ENCODE assay signal across 1 cellular context in genomic region chr1:236795035-236795756, GRCh38.
TF ChIP-seq lines count a peak whose summit lies in the region.

TSS of gene MTR (plus strand) at chr1:236795292. CDS start at chr1:236795704, 412 bp downstream.

TF ChIP-seq in K562, 482 proteins besides CTCF, POLR2A, EP300 and RAD21 (continued from another document and continues in another):
- TF ChIP-seq AFF1 (IDR thresholded peaks at IDR 0.05; ENCODE audit: low read depth in 1 of 2, partially characterized antibody in 2 of 2) (peak in 1 of 2 experiments; percentile 88), ELF2 (CRISPR knock-in tag; IDR thresholded peaks at IDR 0.05) (no peak; the same call in 1 of the 2 replicates), CREB3 (tag; conservative IDR thresholded peaks at IDR 0.05; ENCODE audit: low read depth) (no peak), ZNF79 (CRISPR knock-in tag; IDR thresholded peaks at IDR 0.05; ENCODE audit: low read depth) (peak; percentile 51; the same call in 1 of the 2 replicates), ZBTB9 (CRISPR knock-in tag; IDR thresholded peaks at IDR 0.05) (peak; percentile 74), NR2C1 (IDR thresholded peaks at IDR 0.05) (no peak), NR2C1 (tag; IDR thresholded peaks at IDR 0.05) (peak; percentile 92), STAG1 (CRISPR knock-in tag; IDR thresholded peaks at IDR 0.05; ENCODE audit: borderline replicate concordance) (peak; percentile 63; the same call in 1 of the 2 replicates), ZNF12 (CRISPR knock-in tag; IDR thresholded peaks at IDR 0.05) (peak; percentile 65; the same call in 1 of the 2 replicates), TGIF2 (CRISPR knock-in tag; IDR thresholded peaks at IDR 0.05) (peak; percentile 94; the same call in 1 of the 2 replicates), ETS2 (tag; IDR thresholded peaks at IDR 0.05; ENCODE audit: borderline replicate concordance, poor library complexity, severe bottlenecking) (no peak), EZH2 (IDR thresholded peaks at IDR 0.05; ENCODE audit: borderline replicate concordance, low read depth, low read length) (no peak), SIN3B (IDR thresholded peaks at IDR 0.05; ENCODE audit: low read depth) (peak; percentile 37), SMAD3 (CRISPR knock-in tag; conservative IDR thresholded peaks at IDR 0.05) (0 out of 2 replicates have a peak, but pooled peaks have one; percentile 8), RBM34 (IDR thresholded peaks at IDR 0.05; ENCODE audit: borderline replicate concordance, insufficient read depth, low read length) (no peak), PHTF2 (CRISPR knock-in tag; IDR thresholded peaks at IDR 0.05) (no peak), MAFF (IDR thresholded peaks at IDR 0.05; ENCODE audit: low read length) (peak; percentile 4; the same call in 1 of the 2 replicates), CBX3 (IDR thresholded peaks at IDR 0.05; ENCODE audit: borderline replicate concordance in 1 of 2, low read length in 2 of 2) (no peak; a peak in 1 of 3 replicates), SIN3A (IDR thresholded peaks at IDR 0.05; ENCODE audit: borderline replicate concordance in 2 of 2, control insufficient read depth in 1 of 2, low read depth in 2 of 2, low read length in 2 of 2) (peak; percentile 68 to 77; a peak in 2 of 4 replicates), PCBP1 (IDR thresholded peaks at IDR 0.05; ENCODE audit: low read depth, low read length, poor library complexity, severe bottlenecking) (peak; percentile 64), MBD1 (CRISPR knock-in tag; IDR thresholded peaks at IDR 0.05) (no peak), RNF2 (IDR thresholded peaks at IDR 0.05) (peak; percentile 61), MED1 (CRISPR knock-in tag; IDR thresholded peaks at IDR 0.05; ENCODE audit: borderline replicate concordance) (no peak), POLR2B (IDR thresholded peaks at IDR 0.05; ENCODE audit: low read depth, partially characterized antibody) (peak; percentile 86), NKRF (IDR thresholded peaks at IDR 0.05; ENCODE audit: borderline replicate concordance) (peak; percentile 97), ZNF507 (tag; conservative IDR thresholded peaks at IDR 0.05) (no peak), KHSRP (IDR thresholded peaks at IDR 0.05) (no peak), ZNF232 (CRISPR knock-in tag; IDR thresholded peaks at IDR 0.05) (peak; percentile 82; the same call in 1 of the 2 replicates), ZNF551 (CRISPR knock-in tag; IDR thresholded peaks at IDR 0.05) (no peak), ZNF586 (CRISPR knock-in tag; conservative IDR thresholded peaks at IDR 0.05) (no peak), UBTF (IDR thresholded peaks at IDR 0.05; ENCODE audit: borderline replicate concordance in 1 of 2, low read depth in 2 of 2, low read length in 2 of 2) (peak in 1 of 2 experiments; percentile 79; a peak in 1 of 4 replicates), XRCC3 (IDR thresholded peaks at IDR 0.05) (no peak), ILK (tag; IDR thresholded peaks at IDR 0.05; ENCODE audit: borderline replicate concordance, low read depth) (no peak), RAD51 (IDR thresholded peaks at IDR 0.05; ENCODE audit: borderline replicate concordance, low read depth) (peak; percentile 52; the same call in 1 of the 2 replicates), ZBTB33 (CRISPR knock-in tag; IDR thresholded peaks at IDR 0.05) (no peak), MXI1 (IDR thresholded peaks at IDR 0.05; ENCODE audit: low read depth, low read length) (peak; percentile 26; the same call in 1 of the 2 replicates), USF1 (CRISPR knock-in tag; IDR thresholded peaks at IDR 0.05) (peak; percentile 76), ZFX (CRISPR knock-in tag; IDR thresholded peaks at IDR 0.05) (peak; percentile 99), ZNF277 (CRISPR knock-in tag; IDR thresholded peaks at IDR 0.05; ENCODE audit: borderline replicate concordance) (no peak), JUND (IDR thresholded peaks at IDR 0.05; ENCODE audit: borderline replicate concordance, low read depth, low read length) (peak; percentile 54; the same call in 1 of the 2 replicates), JUND (tag; IDR thresholded peaks at IDR 0.05; ENCODE audit: borderline replicate concordance, low read depth, low read length) (0 out of 3 replicates have a peak, but pooled peaks have one; percentile 11), CBFA2T3 (IDR thresholded peaks at IDR 0.05) (no peak), ZNF263 (CRISPR knock-in tag; IDR thresholded peaks at IDR 0.05; ENCODE audit: borderline replicate concordance) (peak; percentile 49; the same call in 1 of the 2 replicates), ZNF133 (CRISPR knock-in tag; IDR thresholded peaks at IDR 0.05) (no peak), ZNF124 (CRISPR knock-in tag; IDR thresholded peaks at IDR 0.05) (peak; percentile 71; the same call in 1 of the 2 replicates)
